2 cellular contexts compared by ENCODE assay signal in the genomic region with DNA sequence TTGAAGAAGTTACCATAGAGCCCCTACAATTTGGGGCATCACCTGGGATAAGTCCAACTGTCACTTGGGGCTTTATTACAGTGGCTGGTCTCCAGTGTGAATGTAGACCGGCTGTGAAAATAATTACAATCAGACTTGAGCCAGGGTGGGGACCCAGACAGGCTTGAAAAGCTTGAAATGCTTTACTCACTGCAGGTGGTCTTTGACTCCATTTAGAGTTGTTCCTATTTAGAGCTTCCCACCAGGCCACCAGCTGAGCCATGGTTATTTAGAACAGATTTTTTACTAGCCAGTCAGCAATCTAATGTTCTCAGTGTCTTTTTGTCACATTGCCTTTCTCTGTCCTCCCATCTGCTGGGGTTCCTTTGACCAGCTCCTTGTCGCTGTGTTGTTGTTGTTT.
TF ChIP-seq lines count a peak whose summit lies in the region.

No MANE protein-coding gene starts in this region.

TF ChIP-seq in IMR-90, 13 proteins besides CTCF, POLR2A, EP300 and RAD21:
- TF ChIP-seq SMC3 (IDR thresholded peaks at IDR 0.05; ENCODE audit: low read depth, low read length) = no peak
- TF ChIP-seq RFX5 (IDR thresholded peaks at IDR 0.05; ENCODE audit: low read depth, low read length) = no peak
- TF ChIP-seq RCOR1 (IDR thresholded peaks at IDR 0.05; ENCODE audit: insufficient replicate concordance, low read length) = no peak
- TF ChIP-seq FOS (IDR thresholded peaks at IDR 0.05; ENCODE audit: low read depth, low read length) = no peak
- TF ChIP-seq CEBPB (IDR thresholded peaks at IDR 0.05; ENCODE audit: low read depth, low read length) = no peak
- TF ChIP-seq NFE2L2 (IDR thresholded peaks at IDR 0.05; ENCODE audit: low read depth, low read length) = no peak
- TF ChIP-seq, protein P1, sequence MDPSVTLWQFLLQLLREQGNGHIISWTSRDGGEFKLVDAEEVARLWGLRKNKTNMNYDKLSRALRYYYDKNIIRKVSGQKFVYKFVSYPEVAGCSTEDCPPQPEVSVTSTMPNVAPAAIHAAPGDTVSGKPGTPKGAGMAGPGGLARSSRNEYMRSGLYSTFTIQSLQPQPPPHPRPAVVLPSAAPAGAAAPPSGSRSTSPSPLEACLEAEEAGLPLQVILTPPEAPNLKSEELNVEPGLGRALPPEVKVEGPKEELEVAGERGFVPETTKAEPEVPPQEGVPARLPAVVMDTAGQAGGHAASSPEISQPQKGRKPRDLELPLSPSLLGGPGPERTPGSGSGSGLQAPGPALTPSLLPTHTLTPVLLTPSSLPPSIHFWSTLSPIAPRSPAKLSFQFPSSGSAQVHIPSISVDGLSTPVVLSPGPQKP (IDR thresholded peaks at IDR 0.05; ENCODE audit: borderline replicate concordance, low read depth, low read length) = no peak
- TF ChIP-seq BHLHE40 (IDR thresholded peaks at IDR 0.05; ENCODE audit: low read depth, low read length) = no peak
- no peak for TF ChIP-seq MAZ (IDR thresholded peaks at IDR 0.05; ENCODE audit: borderline replicate concordance, low read depth, low read length)
- TF ChIP-seq CHD1 (IDR thresholded peaks at IDR 0.05; ENCODE audit: low read depth, low read length) = no peak
- TF ChIP-seq, protein P2, sequence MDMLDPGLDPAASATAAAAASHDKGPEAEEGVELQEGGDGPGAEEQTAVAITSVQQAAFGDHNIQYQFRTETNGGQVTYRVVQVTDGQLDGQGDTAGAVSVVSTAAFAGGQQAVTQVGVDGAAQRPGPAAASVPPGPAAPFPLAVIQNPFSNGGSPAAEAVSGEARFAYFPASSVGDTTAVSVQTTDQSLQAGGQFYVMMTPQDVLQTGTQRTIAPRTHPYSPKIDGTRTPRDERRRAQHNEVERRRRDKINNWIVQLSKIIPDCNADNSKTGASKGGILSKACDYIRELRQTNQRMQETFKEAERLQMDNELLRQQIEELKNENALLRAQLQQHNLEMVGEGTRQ (IDR thresholded peaks at IDR 0.05; ENCODE audit: low read depth, low read length) = no peak
- TF ChIP-seq MAFK (IDR thresholded peaks at IDR 0.05; ENCODE audit: low read depth, low read length) = no peak
- TF ChIP-seq MXI1 (IDR thresholded peaks at IDR 0.05; ENCODE audit: borderline replicate concordance, low read depth, low read length) = no peak

TF ChIP-seq in H1, 55 proteins besides CTCF, POLR2A, EP300 and RAD21:
- TF ChIP-seq BCL11A (IDR thresholded peaks at IDR 0.05; ENCODE audit: low read depth in 2 of 2, low read length in 2 of 2) (peak in 1 of 2 experiments; percentile 74), NANOG (IDR thresholded peaks at IDR 0.05; ENCODE audit: insufficient read depth, low read depth, low read length, poor library complexity, severe bottlenecking) (peak; percentile 55), RNF2 (IDR thresholded peaks at IDR 0.05; ENCODE audit: borderline replicate concordance, low read depth, low read length, missing control alignments, poor library complexity, severe bottlenecking) (no peak)
